Comparison of ENCODE assay signal across 12 cellular contexts in the genomic region with DNA sequence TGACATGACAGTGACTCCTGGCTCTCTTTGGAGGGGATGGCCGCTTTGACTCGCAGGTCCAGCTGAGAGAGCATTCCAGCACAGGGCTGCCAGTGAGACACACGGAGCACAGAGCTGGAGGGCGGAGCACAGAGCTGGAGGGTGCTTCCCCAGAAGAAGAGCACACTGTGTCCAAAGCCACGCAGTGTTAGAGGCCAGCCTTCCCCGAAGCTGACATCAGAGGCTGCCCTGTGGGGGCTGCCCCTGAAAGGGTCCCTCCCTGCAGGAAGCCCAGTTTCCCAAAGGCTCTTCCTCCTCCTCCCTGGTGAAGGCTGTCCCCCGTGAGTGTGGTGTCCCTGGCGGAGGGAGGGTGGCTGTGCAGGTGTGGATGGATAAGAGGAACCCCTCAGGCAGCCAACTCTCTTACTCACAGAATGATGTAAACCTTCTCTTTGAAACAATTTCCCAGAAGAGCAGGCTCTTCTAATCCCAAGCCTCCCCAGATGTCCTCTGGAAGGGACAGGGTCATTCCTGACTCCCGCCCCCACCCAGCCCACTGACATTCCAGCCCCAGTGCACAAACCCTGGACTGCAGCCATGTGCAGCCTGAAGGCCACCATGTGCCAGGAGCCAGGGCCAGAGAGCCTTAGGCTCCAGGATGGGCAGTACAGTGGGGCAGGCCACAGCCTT. TPM values are rescaled to one million over a fixed set of nuclear protein-coding genes. Genes with fewer than 3 reads are reported as not detected.
DNase-seq lines count a peak whose midpoint lies in the region; ATAC-seq and TF ChIP-seq lines count a peak whose summit lies in the region.
"Had no signal": no experiment of that assay in that cellular context is flagged by ENCODE, and none has a peak within 500 bp of the region (broad histone marks: within the 10 kb centered on the region; RNA-seq: fewer than 3 reads in every experiment).

No MANE protein-coding gene starts in this region.

- TF ChIP-seq POLR2A in suprapubic skin (IDR thresholded peaks at IDR 0.05) = no peak

- no peak for TF ChIP-seq EP300 in suprapubic skin (IDR thresholded peaks at IDR 0.05)

- TF ChIP-seq CTCF in GM12873 (IDR thresholded peaks at IDR 0.05; ENCODE audit: insufficient read depth, low read depth, low read length, missing control alignments) = peak; percentile 25
- no peak for TF ChIP-seq CTCF in WERI-Rb-1 (IDR thresholded peaks at IDR 0.05; ENCODE audit: low read depth, low read length)
- TF ChIP-seq CTCF in left ventricle myocardium inferior (IDR thresholded peaks at IDR 0.05; ENCODE audit: borderline replicate concordance) = no peak
- peak in 1 of 2 donors; percentile 12 for TF ChIP-seq CTCF in suprapubic skin (IDR thresholded peaks at IDR 0.05)

- whole genome bisulfite sequencing in suprapubic skin = 42% methylated on average over 3 of the region's 9 CpGs

- H3K27ac ChIP-seq in WERI-Rb-1 (no peak overlapping the region), left ventricle myocardium inferior (replicated peaks) (no peak overlapping the region), suprapubic skin (no peak overlapping the region)

- ATAC-seq in GM21529 (IDR thresholded peaks at IDR 0.05; ENCODE audit: unreplicated experiment) = no peak

- no peak overlapping the region for H3K4me3 ChIP-seq in WERI-Rb-1 (ENCODE audit: low read depth, low read length)
- no peak overlapping the region for H3K4me3 ChIP-seq in left ventricle myocardium inferior
- H3K4me3 ChIP-seq in suprapubic skin = no peak overlapping the region

- H3K27me3 ChIP-seq in WERI-Rb-1 (ENCODE audit: insufficient read depth, low read depth, severe bottlenecking) (no peaks in the 10 kb centered on the region), left ventricle myocardium inferior (ENCODE audit: low read depth) (peaks cover 22% of the 10 kb centered on the region), suprapubic skin (peaks cover 24% of the 10 kb centered on the region)

- H3K9me3 ChIP-seq in WERI-Rb-1 (ENCODE audit: severe bottlenecking) (no peaks in the 10 kb centered on the region), left ventricle myocardium inferior (replicated peaks) (no peaks in the 10 kb centered on the region), suprapubic skin (no peaks in the 10 kb centered on the region)

- DNase-seq in WERI-Rb-1 (peak; percentile 7), left ventricle myocardium inferior (peak; percentile 31), suprapubic skin (ENCODE audit: low spot score in 2 of 2) (peak; percentile 44 to 52), superior temporal gyrus (ENCODE audit: extremely low spot score) (no peak), SIG-M5 treated with dmso at 0.1 percent for 504 hours (lab: John Stamatoyannopoulos, UW; ENCODE audit: unreplicated experiment) (no peak)
- DNase-seq: activated T-cell treated with anti-CD3 and anti-CD28 coated beads, Interleukin-2, amount 50 U/mL, for 48 hours; NCI-H2171 had no signal

- intact Hi-C loops in left ventricle myocardium inferior (cut with micrococcal nuclease) = no loop called here

- no peaks in the 10 kb centered on the region for H3K36me3 ChIP-seq in WERI-Rb-1
- H3K36me3 ChIP-seq in left ventricle myocardium inferior = no peaks in the 10 kb centered on the region
- no peaks in the 10 kb centered on the region for H3K36me3 ChIP-seq in suprapubic skin

- peaks cover 16% of the 10 kb centered on the region for H3K4me1 ChIP-seq in left ventricle myocardium inferior
- peaks cover 13% of the 10 kb centered on the region for H3K4me1 ChIP-seq in suprapubic skin

RNA-seq across cellular contexts. Expression of a gene that starts 53.4 kb away (rescaled TPM):
- not detected for total RNA-seq in left ventricle myocardium inferior
- 100 to 1,000 TPM in 3 of 4 donors, 10 to 100 TPM in 1; 16.4 to 268 (median 137) TPM for total RNA-seq in suprapubic skin
- total RNA-seq: dermis microvascular lymphatic vessel endothelial cell, fibroblast of villous mesenchyme, renal cortical epithelial cell had no signal

Comparison
In these comparisons a context has a peak if more than half of its experiments do, and no peak if none do; other contexts are left out.
1. DNase-seq: peak in WERI-Rb-1 (single experiment), left ventricle myocardium inferior (single experiment) and suprapubic skin (2 of 2); none in superior temporal gyrus (single experiment) and SIG-M5 treated with dmso at 0.1 percent for 504 hours (single experiment).
2. RNA of a gene that starts 53.4 kb away (total RNA-seq): 16.4 to 268 TPM in suprapubic skin; not detected in left ventricle myocardium inferior (single experiment); every median in the first group is over 10 times any median in the second.